Comparison of ENCODE assay signal across 6 cellular contexts in genomic region chr3:184320099-184320445, GRCh38.
A peak's percentile ranks its signal among the peaks of the same experiment; 100 is the strongest.
DNase-seq lines count a peak whose midpoint lies in the region; ATAC-seq lines count a peak whose summit lies in the region.

No MANE protein-coding gene starts in this region.

- no peak for ATAC-seq in HG03139 (IDR thresholded peaks at IDR 0.05; ENCODE audit: unreplicated experiment)
- ATAC-seq in HG02981 (IDR thresholded peaks at IDR 0.05; ENCODE audit: unreplicated experiment) = no peak

- intact Hi-C loops in head of caudate nucleus (cut with DNase I) = no loop called here

- peak; percentile 59 for DNase-seq in HuH-7.5 (ENCODE audit: low spot score)
- peak; percentile 33 for DNase-seq in activated CD4-positive, alpha-beta T cell treated with anti-CD3 and anti-CD28 coated beads for 1 hour
- DNase-seq in head of caudate nucleus = peak; percentile 88 to 99 (median 96)
- DNase-seq in stimulated activated CD8-positive, alpha-beta memory T cell treated with anti-CD3 and anti-CD28 coated beads, Interleukin-4, amount 100 ng/mL, for 24 hours (ENCODE audit: low read depth) = peak; percentile 37

Comparison
In these comparisons a context has a peak if more than half of its experiments do, and no peak if none do; other contexts are left out.
1. DNase-seq: peak in every context shown above with its lines; median percentile 96 in head of caudate nucleus; 59 in HuH-7.5; 37 in stimulated activated CD8-positive, alpha-beta memory T cell treated with anti-CD3 and anti-CD28 coated beads, Interleukin-4, amount 100 ng/mL, for 24 hours; 33 in activated CD4-positive, alpha-beta T cell treated with anti-CD3 and anti-CD28 coated beads for 1 hour.